ENCODE assay signal across 9 cellular contexts in the genomic region with DNA sequence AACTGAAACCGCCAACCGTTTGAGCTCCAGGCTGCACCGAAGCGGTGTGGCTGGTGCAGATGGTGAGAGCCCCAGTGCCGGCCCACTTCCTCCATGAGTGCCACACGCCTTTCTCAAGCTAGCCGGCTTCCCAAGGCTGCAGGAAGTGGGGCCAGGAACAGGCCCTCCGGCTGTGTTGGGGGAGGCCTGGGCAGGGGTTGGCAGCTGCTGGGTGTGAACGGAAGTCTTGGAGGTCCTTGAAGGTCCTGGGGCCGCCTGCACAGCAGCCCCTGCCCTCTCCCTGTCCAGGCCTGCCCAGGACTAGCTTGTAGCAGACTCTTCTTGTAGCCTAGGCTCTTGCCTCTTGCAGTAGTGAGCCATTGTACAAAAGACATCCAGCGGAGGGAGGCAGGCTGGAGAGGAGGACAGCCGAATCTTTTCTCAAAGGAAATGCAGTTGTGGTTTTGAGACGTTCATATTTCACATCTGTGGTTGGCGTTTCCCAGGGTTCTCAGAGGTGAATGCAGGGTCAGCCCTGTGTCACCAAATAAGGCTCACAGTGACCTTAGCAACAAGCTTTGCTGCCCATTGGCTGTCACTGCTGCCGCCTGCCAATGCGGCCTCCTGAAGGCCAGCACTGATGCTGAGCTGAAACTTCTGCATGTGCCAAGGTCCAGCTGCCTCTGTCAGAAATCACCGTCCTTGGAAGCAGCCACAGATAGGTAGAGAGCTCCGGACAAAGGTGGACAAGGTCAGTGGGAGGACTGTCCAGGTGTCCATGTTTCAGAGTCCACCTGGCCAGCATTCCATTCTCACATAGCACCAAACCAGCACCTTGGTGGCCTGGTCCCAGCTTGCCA.
DNase-seq lines count a peak whose midpoint lies in the region; ATAC-seq and TF ChIP-seq lines count a peak whose summit lies in the region.
"Had no signal": no experiment of that assay in that cellular context is flagged by ENCODE, and none has a peak within 500 bp of the region (broad histone marks: within the 10 kb centered on the region; RNA-seq: fewer than 3 reads in every experiment).

No MANE protein-coding gene starts in this region.

- no peak overlapping the region for H3K4me3 ChIP-seq in choroid plexus epithelial cell (ENCODE audit: low read depth, low read length)
- H3K4me3 ChIP-seq in neutrophil (ENCODE audit: low read depth in 1 of 2, low read length in 1 of 2): peak overlapping the region; percentile 55 to 70
- H3K4me3 ChIP-seq: thoracic aorta had no signal

- TF ChIP-seq CTCF in choroid plexus epithelial cell (conservative IDR thresholded peaks at IDR 0.05; ENCODE audit: low read depth, low read length) (no peak), neutrophil (IDR thresholded peaks at IDR 0.05) (peak; percentile 57)

- DNase-seq in Ammon's horn (ENCODE audit: low spot score) (peak; percentile 57), T-helper 1 cell (peak; percentile 42 to 90 (median 56)), choroid plexus epithelial cell (ENCODE audit: low read depth) (peak; percentile 77), NCI-H1048 (lab: John Stamatoyannopoulos, UW) (no peak), epidermal melanocyte (ENCODE audit: insufficient read length, low spot score) (no peak)

- no peaks in the 10 kb centered on the region for H3K27me3 ChIP-seq in neutrophil

- H3K9me3 ChIP-seq in neutrophil: no peaks in the 10 kb centered on the region
- H3K9me3 ChIP-seq: thoracic aorta had no signal

- peak overlapping the region; percentile 100 for H3K27ac ChIP-seq in neutrophil
- H3K27ac ChIP-seq: thoracic aorta had no signal

- peaks cover 90 to 100% of the 10 kb centered on the region in 2 experiments for H3K4me1 ChIP-seq in neutrophil (ENCODE audit: control insufficient read depth in 1 of 2, insufficient read depth in 1 of 2, low read depth in 1 of 2, low read length in 1 of 2)

- peak; percentile 69 for ATAC-seq in GM18909 (IDR thresholded peaks at IDR 0.05; ENCODE audit: poor library complexity, unreplicated experiment)
- ATAC-seq in HG03108 (IDR thresholded peaks at IDR 0.05; ENCODE audit: unreplicated experiment): peak; percentile 47

- H3K36me3 ChIP-seq in neutrophil: peaks cover 13% of the 10 kb centered on the region
- H3K36me3 ChIP-seq: thoracic aorta had no signal

Comparison
In these comparisons a context has a peak if more than half of its experiments do, and no peak if none do; other contexts are left out.
1. DNase-seq: peak in Ammon's horn (single experiment), T-helper 1 cell (5 of 5) and choroid plexus epithelial cell (single experiment); none in NCI-H1048 (single experiment) and epidermal melanocyte (single experiment).